8 cellular contexts compared by ENCODE assay signal in the genomic region with DNA sequence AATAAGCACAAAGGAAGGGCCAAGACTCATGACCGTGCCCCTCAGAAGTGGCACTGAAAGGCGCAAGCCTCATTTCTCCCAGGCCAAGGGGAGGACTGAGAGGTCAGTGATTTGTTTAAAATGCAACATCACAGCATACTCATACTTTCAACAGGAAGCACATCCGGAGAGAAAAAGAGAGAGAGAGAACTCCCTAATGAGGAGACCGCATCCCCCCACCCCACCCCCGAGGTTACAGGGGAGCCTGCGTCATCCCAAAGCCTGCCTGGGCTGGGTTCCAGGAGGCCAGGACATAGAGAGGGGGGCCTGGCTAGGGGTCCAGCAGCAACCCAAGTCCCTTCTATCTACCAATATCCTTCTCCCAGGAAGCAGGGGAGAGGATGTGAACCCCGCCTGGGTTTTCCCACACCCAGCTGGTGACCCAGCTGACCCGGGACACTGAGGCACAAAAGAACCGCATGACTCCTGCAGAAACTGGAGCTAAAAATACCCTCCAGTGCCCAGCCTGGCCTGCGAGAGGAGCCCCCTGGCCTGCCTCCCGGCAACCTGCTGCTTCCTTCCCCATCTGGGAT. TPM values are rescaled to one million over a fixed set of nuclear protein-coding genes. Genes with fewer than 3 reads are reported as not detected.
A peak's percentile ranks its signal among the peaks of the same experiment; 100 is the strongest.
DNase-seq lines count a peak whose midpoint lies in the region; ATAC-seq and TF ChIP-seq lines count a peak whose summit lies in the region.

No MANE protein-coding gene starts in this region.

- no peak for ATAC-seq in GM18520 (IDR thresholded peaks at IDR 0.05; ENCODE audit: unreplicated experiment)

- no peaks in the 10 kb centered on the region for H3K27me3 ChIP-seq in BLaER1 treated with 17β-estradiol and CSF1 and Interleukin-3, amounts not matched to agents 10 nM and 100 nM
- H3K27me3 ChIP-seq in Peyer's patch (no peaks in the 10 kb centered on the region), dorsolateral prefrontal cortex (no peaks in the 10 kb centered on the region), muscle layer of duodenum (ENCODE audit: low read depth, low read length) (no peaks in the 10 kb centered on the region)

- peak overlapping the region; percentile 95 to 100 (median 99) for H3K9ac ChIP-seq in BLaER1 treated with 17β-estradiol and CSF1 and Interleukin-3, amounts not matched to agents 10 nM and 100 nM

- peak in 2 of 3 donors; percentile 63 to 81 for DNase-seq in Peyer's patch
- DNase-seq in dorsolateral prefrontal cortex, result peak in 2 of 10 donors; percentile 28 to 47
- no peak for DNase-seq in D341Med (ENCODE audit: low spot score)
- no peak for DNase-seq in SHP77 (lab: John Stamatoyannopoulos, UW)
- DNase-seq in activated gamma-delta T cell (lab: John Stamatoyannopoulos, UW), result no peak

- peaks cover 41 to 60% (median 56%) of the 10 kb centered on the region in 11 experiments for H3K36me3 ChIP-seq in BLaER1 treated with 17β-estradiol and CSF1 and Interleukin-3, amounts not matched to agents 10 nM and 100 nM
- H3K36me3 ChIP-seq in Peyer's patch (peaks cover 0 to 4% (median 0%) of the 10 kb centered on the region in 3 donors), muscle layer of duodenum (ENCODE audit: control insufficient read depth in 1 of 2, insufficient read depth in 2 of 2, low read length in 2 of 2) (peaks cover 2 to 16% of the 10 kb centered on the region in 2 donors)

- TF ChIP-seq POLR2A in Peyer's patch (IDR thresholded peaks at IDR 0.05), result no peak

- TF ChIP-seq CTCF in Peyer's patch (IDR thresholded peaks at IDR 0.05), result no peak
- no peak for TF ChIP-seq CTCF in dorsolateral prefrontal cortex (IDR thresholded peaks at IDR 0.05 in 54 of 56, conservative IDR thresholded peaks at IDR 0.05 in 2 of 56; ENCODE audit: low read depth in 1 of 56, partially characterized antibody in 56 of 56)

- H3K4me3 ChIP-seq in BLaER1 treated with 17β-estradiol and CSF1 and Interleukin-3, amounts not matched to agents 10 nM and 100 nM, result peak overlapping the region; percentile 76 to 100 (median 94); a peak in 19 of 20 replicates
- H3K4me3 ChIP-seq in Peyer's patch, result peak overlapping the region in 3 of 4 donors; percentile 10 to 78 (median 17)
- peak overlapping the region in 56 of 59 donors; percentile 53 to 96 (median 86) for H3K4me3 ChIP-seq in dorsolateral prefrontal cortex
- peak overlapping the region; percentile 33 to 66 for H3K4me3 ChIP-seq in muscle layer of duodenum (ENCODE audit: low read depth in 1 of 2, low read length in 2 of 2)

- H3K9me3 ChIP-seq in BLaER1 treated with 17β-estradiol and CSF1 and Interleukin-3, amounts not matched to agents 10 nM and 100 nM (replicated peaks in 1 of 11), result no peaks in the 10 kb centered on the region
- H3K9me3 ChIP-seq in Peyer's patch, result no peaks in the 10 kb centered on the region
- no peaks in the 10 kb centered on the region for H3K9me3 ChIP-seq in muscle layer of duodenum (ENCODE audit: control insufficient read depth in 1 of 2, low read length in 2 of 2)

- peaks cover 80 to 84% (median 82%) of the 10 kb centered on the region in 10 experiments for H3K4me1 ChIP-seq in BLaER1 treated with 17β-estradiol and CSF1 and Interleukin-3, amounts not matched to agents 10 nM and 100 nM
- H3K4me1 ChIP-seq in Peyer's patch (peaks cover 0 to 82% (median 20%) of the 10 kb centered on the region in 4 donors), muscle layer of duodenum (ENCODE audit: control insufficient read depth in 1 of 2, insufficient read depth in 2 of 2, low read length in 2 of 2) (peaks cover 27 to 76% of the 10 kb centered on the region in 2 donors)

- peak overlapping the region; percentile 97 to 100 (median 99) for H3K4me2 ChIP-seq in BLaER1 treated with 17β-estradiol and CSF1 and Interleukin-3, amounts not matched to agents 10 nM and 100 nM

- intact Hi-C loops in dorsolateral prefrontal cortex (cut with DNase I), result no loop called here

- peak overlapping the region in 10 of 11 experiments; percentile 93 to 99 (median 98); a peak in 21 of 22 replicates for H3K27ac ChIP-seq in BLaER1 treated with 17β-estradiol and CSF1 and Interleukin-3, amounts not matched to agents 10 nM and 100 nM
- H3K27ac ChIP-seq in Peyer's patch (peak overlapping the region; percentile 91 to 98 (median 96)), dorsolateral prefrontal cortex (peak overlapping the region; percentile 32 to 100 (median 99)), muscle layer of duodenum (ENCODE audit: low read length) (peak overlapping the region; percentile 89)

- peaks cover 75 to 85% (median 80%) of the 10 kb centered on the region in 11 experiments for H4K20me1 ChIP-seq in BLaER1 treated with 17β-estradiol and CSF1 and Interleukin-3, amounts not matched to agents 10 nM and 100 nM

RNA-seq across cellular contexts. Expression of gene CSNK1E, which starts 3.8 kb away (rescaled TPM):
- total RNA-seq in Peyer's patch (100 to 1,000 TPM in 3 of 4 donors, 10 to 100 TPM in 1; 39.1 to 254 (median 114) TPM), dorsolateral prefrontal cortex (100 to 1,000 TPM; 150 to 281 (median 197) TPM)

RNA-seq across cellular contexts. Expression of gene TMEM184B, which starts 40.7 kb away (rescaled TPM):
- total RNA-seq in Peyer's patch, result 10 to 100 TPM; 39.1 to 56.1 (median 51.4) TPM
- total RNA-seq in dorsolateral prefrontal cortex, result 100 to 1,000 TPM in 119 of 120 experiments, 10 to 100 TPM in 1; 99.7 to 274 (median 141) TPM

Comparison
In these comparisons a context has a peak if more than half of its experiments do, and no peak if none do; other contexts are left out.
1. H3K4me3 ChIP-seq: peak in every context shown above with its lines; median percentile 94 in BLaER1 treated with 17β-estradiol and CSF1 and Interleukin-3, amounts not matched to agents 10 nM and 100 nM; 86 in dorsolateral prefrontal cortex; 50 in muscle layer of duodenum; 17 in Peyer's patch.
2. DNase-seq: peak in Peyer's patch (2 of 3); none in D341Med (single experiment), SHP77 (0 of 2) and activated gamma-delta T cell (single experiment).
3. Peak in every context shown above with its lines, with median percentiles within 50 percentile points of each other: H3K27ac ChIP-seq.